34 cellular contexts compared by ENCODE assay signal in the genomic region with DNA sequence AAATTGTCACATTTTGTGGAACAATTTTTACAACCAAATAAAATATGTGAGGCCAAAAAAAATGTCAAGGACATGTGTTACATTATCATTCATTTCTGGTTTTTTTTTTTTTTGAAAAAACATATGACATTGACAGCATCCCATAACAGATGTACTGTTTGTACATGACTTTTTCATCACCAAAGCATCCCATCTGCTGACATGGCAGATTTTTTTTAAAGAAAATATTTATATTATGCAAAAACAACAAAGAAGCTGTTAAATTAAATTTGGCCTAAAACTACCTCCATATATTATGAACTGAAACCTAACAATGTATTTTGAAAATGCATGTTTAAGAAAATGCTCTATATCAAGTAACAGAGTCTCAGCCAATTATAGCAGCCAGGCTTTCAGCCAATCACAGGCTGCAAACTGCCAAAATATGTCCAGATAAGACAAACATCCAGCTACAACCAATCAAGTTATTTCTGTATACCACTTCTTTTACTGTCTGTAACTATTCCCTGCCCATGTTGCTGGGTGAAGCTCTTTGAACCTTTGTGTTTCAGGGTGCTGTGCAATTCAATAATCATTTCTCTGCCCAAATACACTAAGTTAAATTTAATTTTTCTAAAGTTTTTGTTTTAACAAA.
"Had no signal": no experiment of that assay in that cellular context is flagged by ENCODE, and none has a peak within 500 bp of the region (broad histone marks: within the 10 kb centered on the region; RNA-seq: fewer than 3 reads in every experiment).

No MANE protein-coding gene starts in this region.

- H3K9me3 ChIP-seq: adrenal gland, body of pancreas, esophagus squamous epithelium, gastroesophageal sphincter had no signal

- FAIRE-seq: colon had no signal

- H3K36me3 Mint-ChIP-seq: activated CD4-positive, alpha-beta memory T cell treated with anti-CD3 and anti-CD28 coated beads for 36 hours; activated CD8-positive, alpha-beta memory T cell treated with anti-CD3 and anti-CD28 coated beads, Interleukin-2, amount 10 ng/mL, durations not matched to agents 7 days and 5 days; activated naive CD4-positive, alpha-beta T cell treated with anti-CD3 and anti-CD28 coated beads, Interleukin-2, amount 50 U/mL, for 24 hours; activated naive CD8-positive, alpha-beta T cell treated with anti-CD3 and anti-CD28 coated beads for 36 hours had no signal

- H3K27me3 ChIP-seq: adrenal gland, body of pancreas, esophagus squamous epithelium, gastroesophageal sphincter had no signal

- H3K36me3 ChIP-seq: adrenal gland, esophagus squamous epithelium, gastroesophageal sphincter had no signal

- H3K9me3 Mint-ChIP-seq: activated CD4-positive, alpha-beta T cell treated with anti-CD3 and anti-CD28 coated beads, Interleukin-2, amount 10 ng/mL, durations not matched to agents 24 days and 14 days; activated naive CD4-positive, alpha-beta T cell treated with anti-CD3 and anti-CD28 coated beads for 36 hours; activated naive CD4-positive, alpha-beta T cell treated with anti-CD3 and anti-CD28 coated beads, Interleukin-2, amount 50 U/mL, for 24 hours; activated naive CD8-positive, alpha-beta T cell treated with anti-CD3 and anti-CD28 coated beads for 36 hours; activated naive CD8-positive, alpha-beta T cell treated with anti-CD3 and anti-CD28 coated beads, Interleukin-2, amount 50 U/mL, for 24 hours; activated T-helper 1 cell treated with anti-CD3 and anti-CD28 coated beads, Interleukin-12 subunit alpha, Interleukin-12 subunit beta, Interleukin-2, Interleukin-4 antibody, amounts not matched to agents 30 ng/mL and 10 ng/mL and 1 ng/mL, durations not matched to agents 14 hours and 24 hours and 36 hours had no signal

- H3K4me1 ChIP-seq: adrenal gland, body of pancreas, esophagus squamous epithelium, gastroesophageal sphincter had no signal

- H3K4me1 Mint-ChIP-seq: activated CD4-positive, alpha-beta T cell treated with anti-CD3 and anti-CD28 coated beads for 36 hours; activated CD4-positive, alpha-beta T cell treated with anti-CD3 and anti-CD28 coated beads, Interleukin-2, amount 10 ng/mL, durations not matched to agents 24 days and 14 days; activated CD8-positive, alpha-beta memory T cell treated with anti-CD3 and anti-CD28 coated beads, Interleukin-2, amount 10 ng/mL, durations not matched to agents 7 days and 5 days; activated naive CD4-positive, alpha-beta T cell treated with anti-CD3 and anti-CD28 coated beads, Interleukin-2, amount 50 U/mL, for 24 hours; activated naive CD8-positive, alpha-beta T cell treated with anti-CD3 and anti-CD28 coated beads for 36 hours; activated naive CD8-positive, alpha-beta T cell treated with anti-CD3 and anti-CD28 coated beads, Interleukin-2, amount 50 U/mL, for 24 hours; T-helper 17 cell had no signal

- H3K27ac Mint-ChIP-seq: activated CD4-positive, alpha-beta memory T cell treated with anti-CD3 and anti-CD28 coated beads for 36 hours; activated CD4-positive, alpha-beta T cell treated with anti-CD3 and anti-CD28 coated beads for 36 hours; activated CD4-positive, alpha-beta T cell treated with anti-CD3 and anti-CD28 coated beads, Interleukin-2, amount 10 ng/mL, durations not matched to agents 24 days and 14 days; activated CD8-positive, alpha-beta memory T cell treated with anti-CD3 and anti-CD28 coated beads, Interleukin-2, amount 10 ng/mL, durations not matched to agents 7 days and 5 days; activated CD8-positive, alpha-beta T cell treated with anti-CD3 and anti-CD28 coated beads, Interleukin-2, amount 10 ng/mL, durations not matched to agents 7 days and 5 days; activated naive CD4-positive, alpha-beta T cell treated with anti-CD3 and anti-CD28 coated beads for 36 hours; activated naive CD4-positive, alpha-beta T cell treated with anti-CD3 and anti-CD28 coated beads, Interleukin-2, amount 50 U/mL, for 24 hours; activated naive CD8-positive, alpha-beta T cell treated with anti-CD3 and anti-CD28 coated beads for 36 hours; activated naive CD8-positive, alpha-beta T cell treated with anti-CD3 and anti-CD28 coated beads, Interleukin-2, amount 50 U/mL, for 24 hours; activated T-helper 1 cell treated with anti-CD3 and anti-CD28 coated beads, Interleukin-12 subunit alpha, Interleukin-12 subunit beta, Interleukin-2, Interleukin-4 antibody, amounts not matched to agents 30 ng/mL and 10 ng/mL and 1 ng/mL, durations not matched to agents 14 hours and 24 hours and 36 hours; activated T-helper 2 cell treated with anti-CD3 and anti-CD28 coated beads, Interferon-gamma antibody, Interleukin-2, Interleukin-4, amounts not matched to agents 10 μg/mL and 5 μg/mL and 100 μg/mL, durations not matched to agents 14 hours and 24 hours and 36 hours; effector memory CD8-positive, alpha-beta T cell; T-helper 17 cell; T-helper 2 cell treated with Interferon-gamma antibody and Interleukin-4, amounts not matched to agents 5 μg/mL and 100 μg/mL, for 36 hours had no signal

- DNase-seq: activated CD4-positive, alpha-beta memory T cell treated with anti-CD3 and anti-CD28 coated beads for 36 hours; activated CD4-positive, alpha-beta T cell treated with anti-CD3 and anti-CD28 coated beads for 36 hours; activated CD4-positive, alpha-beta T cell treated with anti-CD3 and anti-CD28 coated beads, Interleukin-2, amount 10 ng/mL, durations not matched to agents 24 days and 14 days; activated CD4-positive, CD25-positive, alpha-beta regulatory T cell; activated CD4-positive, CD25-positive, alpha-beta regulatory T cell treated with anti-CD3 and anti-CD28 coated beads, Interleukin-2, amount 50 U/mL, for 72 hours; activated CD8-positive, alpha-beta memory T cell treated with anti-CD3 and anti-CD28 coated beads, Interleukin-2, amount 10 ng/mL, durations not matched to agents 7 days and 5 days; activated CD8-positive, alpha-beta memory T cell treated with anti-CD3 and anti-CD28 coated beads, Interleukin-2, amount 50 U/mL, for 4 hours; activated CD8-positive, alpha-beta T cell treated with anti-CD3 and anti-CD28 coated beads, Interleukin-2, amount 10 ng/mL, durations not matched to agents 7 days and 5 days; activated effector memory CD4-positive, alpha-beta T cell treated with anti-CD3 and anti-CD28 coated beads, Interleukin-2, amount 50 U/mL, for 16 hours; activated naive CD4-positive, alpha-beta T cell treated with anti-CD3 and anti-CD28 coated beads for 36 hours; activated naive CD8-positive, alpha-beta T cell treated with anti-CD3 and anti-CD28 coated beads for 36 hours; activated naive CD8-positive, alpha-beta T cell treated with anti-CD3 and anti-CD28 coated beads, Interleukin-2, amount 50 U/mL, for 24 hours; activated T-cell treated with anti-CD3 and anti-CD28 coated beads, Interleukin-2, amount 50 U/mL, for 1 hour; activated T-cell treated with anti-CD3 and anti-CD28 coated beads, Interleukin-2, amount 50 U/mL, for 48 hours; adrenal gland; amygdala; aorta; body of pancreas; caudate nucleus; cortex of kidney; dermis blood vessel endothelial cell; effector CD4-positive, alpha-beta T cell; effector memory CD8-positive, alpha-beta T cell; esophagus squamous epithelium; foreskin melanocyte; T-helper 1 cell; T-helper 17 cell; T1000 had no signal

- H3K27me3 Mint-ChIP-seq: activated CD4-positive, alpha-beta memory T cell treated with anti-CD3 and anti-CD28 coated beads for 36 hours; activated CD4-positive, alpha-beta T cell treated with anti-CD3 and anti-CD28 coated beads for 36 hours; activated CD4-positive, alpha-beta T cell treated with anti-CD3 and anti-CD28 coated beads, Interleukin-2, amount 10 ng/mL, durations not matched to agents 24 days and 14 days; activated CD8-positive, alpha-beta memory T cell treated with anti-CD3 and anti-CD28 coated beads, Interleukin-2, amount 10 ng/mL, durations not matched to agents 7 days and 5 days; activated naive CD4-positive, alpha-beta T cell treated with anti-CD3 and anti-CD28 coated beads, Interleukin-2, amount 50 U/mL, for 24 hours; activated naive CD8-positive, alpha-beta T cell treated with anti-CD3 and anti-CD28 coated beads for 36 hours; activated naive CD8-positive, alpha-beta T cell treated with anti-CD3 and anti-CD28 coated beads, Interleukin-2, amount 50 U/mL, for 24 hours; effector memory CD8-positive, alpha-beta T cell; T-helper 17 cell had no signal

- ATAC-seq: activated CD4-positive, alpha-beta T cell treated with anti-CD3 and anti-CD28 coated beads for 36 hours; activated CD8-positive, alpha-beta memory T cell treated with anti-CD3 and anti-CD28 coated beads, Interleukin-2, amount 10 ng/mL, durations not matched to agents 7 days and 5 days; activated CD8-positive, alpha-beta T cell treated with anti-CD3 and anti-CD28 coated beads, Interleukin-2, amount 10 ng/mL, durations not matched to agents 7 days and 5 days; activated naive CD8-positive, alpha-beta T cell treated with anti-CD3 and anti-CD28 coated beads, Interleukin-2, amount 50 U/mL, for 24 hours; body of pancreas; effector memory CD8-positive, alpha-beta T cell; gastroesophageal sphincter; T-helper 17 cell had no signal

- H3K27ac ChIP-seq: adrenal gland, body of pancreas, esophagus squamous epithelium, gastroesophageal sphincter had no signal

- H3K4me3 Mint-ChIP-seq: activated CD4-positive, alpha-beta memory T cell treated with anti-CD3 and anti-CD28 coated beads for 36 hours; activated CD4-positive, alpha-beta T cell treated with anti-CD3 and anti-CD28 coated beads for 36 hours; activated CD4-positive, alpha-beta T cell treated with anti-CD3 and anti-CD28 coated beads, Interleukin-2, amount 10 ng/mL, durations not matched to agents 24 days and 14 days; activated CD8-positive, alpha-beta memory T cell treated with anti-CD3 and anti-CD28 coated beads, Interleukin-2, amount 10 ng/mL, durations not matched to agents 7 days and 5 days; activated CD8-positive, alpha-beta T cell treated with anti-CD3 and anti-CD28 coated beads, Interleukin-2, amount 10 ng/mL, durations not matched to agents 7 days and 5 days; activated naive CD4-positive, alpha-beta T cell treated with anti-CD3 and anti-CD28 coated beads for 36 hours; activated naive CD4-positive, alpha-beta T cell treated with anti-CD3 and anti-CD28 coated beads, Interleukin-2, amount 50 U/mL, for 24 hours; activated naive CD8-positive, alpha-beta T cell treated with anti-CD3 and anti-CD28 coated beads for 36 hours; activated naive CD8-positive, alpha-beta T cell treated with anti-CD3 and anti-CD28 coated beads, Interleukin-2, amount 50 U/mL, for 24 hours; activated T-helper 1 cell treated with anti-CD3 and anti-CD28 coated beads, Interleukin-12 subunit alpha, Interleukin-12 subunit beta, Interleukin-2, Interleukin-4 antibody, amounts not matched to agents 30 ng/mL and 10 ng/mL and 1 ng/mL, durations not matched to agents 14 hours and 24 hours and 36 hours; effector memory CD8-positive, alpha-beta T cell; T-helper 17 cell; T-helper 2 cell treated with Interferon-gamma antibody and Interleukin-4, amounts not matched to agents 5 μg/mL and 100 μg/mL, for 36 hours had no signal

- H3K4me3 ChIP-seq: adrenal gland, body of pancreas, esophagus squamous epithelium, gastroesophageal sphincter had no signal
